Comparison of ENCODE assay signal across 8 cellular contexts in genomic region chr6:43059168-43060033, GRCh38. TPM values are rescaled to one million over a fixed set of nuclear protein-coding genes. Genes with fewer than 3 reads are reported as not detected.
DNase-seq lines count a peak whose midpoint lies in the region; ATAC-seq and TF ChIP-seq lines count a peak whose summit lies in the region.

TSS of gene KLC4 (plus strand) at chr6:43059631. CDS start at chr6:43061336, 1,705 bp downstream.
TSS of gene MRPL2 (minus strand) at chr6:43059434. CDS start at chr6:43059381, 53 bp downstream.

- WGBS in adrenal gland, 4 donors: 0 to 1% (median 0%) methylated on average over 29 to 64 of the region's 64 CpGs
- 0 to 1% (median 0%) methylated on average over 36 to 64 of the region's 64 CpGs for WGBS in heart left ventricle, 4 donors

- H3K27me3 ChIP-seq in adrenal gland (no peaks in the 10 kb centered on the region), heart left ventricle (no peaks in the 10 kb centered on the region)

- intact Hi-C loops in adrenal gland (cut with DNase I): loop anchor here in 1 of 2 donors (5.0 kb wide), 1 partner anchor 83 kb away; no protein-coding TSS in a partner anchor
- intact Hi-C loops in heart left ventricle (cut with DNase I): loop anchor here in 5 of 10 donors (1.0 to 10.0 kb wide), 5 partner anchors 42 to 155 kb away; partner anchors contain the start of genes KLHDC3 (in 1 of the 5), PPP2R5D (in 1 of the 5) and SRF (in 1 of the 5)

- H3K27ac ChIP-seq in adrenal gland (peak within 1 kb of the TSS; percentile 60 to 94 (median 75)), heart left ventricle (peak within 1 kb of the TSS; percentile 67 to 98 (median 88))

- H3K4me3 ChIP-seq in GM12875 (ENCODE audit: low read depth, low read length): peak within 1 kb of the TSS; percentile 73
- H3K4me3 ChIP-seq in adrenal gland: peak within 1 kb of the TSS; percentile 60 to 90 (median 68)
- H3K4me3 ChIP-seq in heart left ventricle: peak within 1 kb of the TSS; percentile 69 to 96 (median 84)

- H3K4me1 Mint-ChIP-seq in type B pancreatic cell (ENCODE audit: unreplicated experiment): peaks cover 37% of the 10 kb centered on the region

- H3K4me1 ChIP-seq in adrenal gland (replicated peaks in 1 of 2): peaks cover 13 to 18% of the 10 kb centered on the region in 2 donors
- peaks cover 0 to 41% (median 21%) of the 10 kb centered on the region in 12 donors for H3K4me1 ChIP-seq in heart left ventricle

- TF ChIP-seq POLR2A in adrenal gland (IDR thresholded peaks at IDR 0.05) (peak; percentile 70 to 88), heart left ventricle (IDR thresholded peaks at IDR 0.05) (peak in 1 of 2 donors; percentile 69)

- peak within 1 kb of the TSS; percentile 99 for H3K27ac Mint-ChIP-seq in type B pancreatic cell

- DNase-seq in NCI-H1436 (lab: John Stamatoyannopoulos, UW) (peak; percentile 97), T follicular helper cell (ENCODE audit: low read depth) (peak; percentile 97), adrenal gland (peak; percentile 98 to 100 (median 99)), heart left ventricle (peak; percentile 97 to 99 (median 98)), pons (ENCODE audit: low spot score) (peak; percentile 99), type B pancreatic cell (ENCODE audit: extremely low spot score, unreplicated experiment) (peak; percentile 96)

- no peak for TF ChIP-seq CTCF in GM12875 (IDR thresholded peaks at IDR 0.05; ENCODE audit: borderline replicate concordance, insufficient read depth, low read depth, low read length)
- no peak for TF ChIP-seq CTCF in adrenal gland (IDR thresholded peaks at IDR 0.05)
- TF ChIP-seq CTCF in heart left ventricle (IDR thresholded peaks at IDR 0.05): no peak
- no peak for TF ChIP-seq CTCF in type B pancreatic cell (conservative IDR thresholded peaks at IDR 0.05)

- H3K4me3 Mint-ChIP-seq in type B pancreatic cell: peak within 1 kb of the TSS; percentile 98

- no peaks in the 10 kb centered on the region for H3K9me3 Mint-ChIP-seq in type B pancreatic cell

- peak; percentile 92 for ATAC-seq in HG02798 (IDR thresholded peaks at IDR 0.05; ENCODE audit: poor library complexity, unreplicated experiment)
- ATAC-seq in heart left ventricle: peak; percentile 96 to 99 (median 98)

- no peaks in the 10 kb centered on the region for H3K27me3 Mint-ChIP-seq in type B pancreatic cell

- H3K36me3 ChIP-seq in adrenal gland (replicated peaks in 1 of 2) (peaks cover 0 to 28% of the 10 kb centered on the region in 2 donors), heart left ventricle (peaks cover 0 to 56% (median 39%) of the 10 kb centered on the region in 9 donors)

- no peaks in the 10 kb centered on the region for H3K9me3 ChIP-seq in adrenal gland (replicated peaks in 1 of 3)
- H3K9me3 ChIP-seq in heart left ventricle: no peaks in the 10 kb centered on the region

- peaks cover 8% of the 10 kb centered on the region for H3K36me3 Mint-ChIP-seq in type B pancreatic cell

RNA-seq across cellular contexts. Expression of gene KLC4, which starts in this region (rescaled TPM):
- total RNA-seq in adrenal gland: 10 to 100 TPM; 16.1 to 51.9 (median 33.3) TPM
- polyA plus RNA-seq in adrenal gland: 10 to 100 TPM; 14.2 to 84.9 (median 47.1) TPM
- 10 to 100 TPM; 18.8 to 35.4 (median 26.9) TPM for total RNA-seq in heart left ventricle
- 10 to 100 TPM; 23.5 to 30.0 TPM for polyA plus RNA-seq in heart left ventricle
- total RNA-seq in type B pancreatic cell (ENCODE audit: low replicate concordance): 33.2 and 36.4 TPM in 2 replicates

RNA-seq across cellular contexts. Expression of gene MRPL2, which starts in this region (rescaled TPM):
- total RNA-seq in adrenal gland: 100 to 1,000 TPM in 1 of 8 donors, 10 to 100 TPM in 7; 16.7 to 118 (median 75.1) TPM
- 100 to 1,000 TPM in 2 of 3 donors, 10 to 100 TPM in 1; 65.9 to 143 (median 124) TPM for polyA plus RNA-seq in adrenal gland
- total RNA-seq in heart left ventricle: 10 to 100 TPM; 54.0 to 98.5 (median 83.1) TPM
- 100 to 1,000 TPM; 119 to 142 TPM for polyA plus RNA-seq in heart left ventricle
- total RNA-seq in type B pancreatic cell (ENCODE audit: low replicate concordance): 58.6 and 71.8 TPM in 2 replicates

Comparison
In these comparisons a context has a peak if more than half of its experiments do, and no peak if none do; other contexts are left out.
1. Peak in every context shown above with its lines: DNase-seq, ATAC-seq, H3K4me3 ChIP-seq and H3K27ac ChIP-seq.